18 cellular contexts compared by ENCODE assay signal in genomic region chr1:200520740-200521139, GRCh38.
"Had no signal": no experiment of that assay in that cellular context is flagged by ENCODE, and none has a peak within 500 bp of the region (broad histone marks: within the 10 kb centered on the region; RNA-seq: fewer than 3 reads in every experiment).

No MANE protein-coding gene starts in this region.

- ATAC-seq: Panc1, PC-3 had no signal

- H3K27ac ChIP-seq: RWPE1 had no signal

- DNase-seq: KBM-7, NCI-H1092 treated with DMSO at 0.1 percent for 48 hours, NCI-H1436, NCI-H187, NCI-H2029, NCI-H2081 treated with DMSO at 0.1 percent for 48 hours, NCI-H2171 treated with DMSO at 0.1 percent for 48 hours, NCI-H345, NCI-H446 treated with DMSO at 0.1 percent for 48 hours, NCI-H510A treated with DMSO at 0.1 percent for 48 hours, NCI-H526 treated with DMSO at 0.1 percent for 48 hours, NCI-H748 treated with DMSO at 0.1 percent for 48 hours, PC-3, SHP77, SK-N-SH, T-helper 2 cell had no signal

- H3K9me3 ChIP-seq: SK-N-SH had no signal
